12 cellular contexts compared by ENCODE assay signal in genomic region chr1:88867743-88868521, GRCh38. TPM values are rescaled to one million over a fixed set of nuclear protein-coding genes. Genes with fewer than 3 reads are reported as not detected.
DNase-seq lines count a peak whose midpoint lies in the region; ATAC-seq lines count a peak whose summit lies in the region.
"Had no signal": no experiment of that assay in that cellular context is flagged by ENCODE, and none has a peak within 500 bp of the region (broad histone marks: within the 10 kb centered on the region; RNA-seq: fewer than 3 reads in every experiment).

No MANE protein-coding gene starts in this region.

- 100% methylated on average over 1 of the region's 6 CpGs for WGBS in mesendoderm (ENCODE audit: extremely low coverage, insufficient coverage, low lambda C conversion rate)

- H3K79me2 ChIP-seq in mesendoderm (ENCODE audit: control insufficient read depth, insufficient read depth, low read length): no peaks in the 10 kb centered on the region

- no peak overlapping the region for H3K4me3 ChIP-seq in SJSA1
- no peak overlapping the region for H3K4me3 ChIP-seq in mesendoderm (ENCODE audit: low read length)
- H3K4me3 ChIP-seq: body of pancreas, right lobe of liver had no signal

- H2BK15ac ChIP-seq in mesendoderm (replicated peaks; ENCODE audit: low read depth): no peak overlapping the region

- H2AK5ac ChIP-seq in mesendoderm (ENCODE audit: low read length): no peak overlapping the region

- H3K4me1 Mint-ChIP-seq in activated CD8-positive, alpha-beta memory T cell treated with anti-CD3 and anti-CD28 coated beads, Interleukin-2, amount 10 ng/mL, durations not matched to agents 7 days and 5 days: peaks cover 27% of the 10 kb centered on the region
- H3K4me1 Mint-ChIP-seq in stimulated activated naive CD8-positive, alpha-beta T cell treated with anti-CD3 and anti-CD28 coated beads, Interleukin-15, Interleukin-2, amounts not matched to agents 100 ng/mL and 50 ng/mL, for 24 hours (ENCODE audit: low read depth): peaks cover 51% of the 10 kb centered on the region

- no peak overlapping the region for H3K18ac ChIP-seq in mesendoderm (ENCODE audit: low read length)

- no peaks in the 10 kb centered on the region for H3K9me3 ChIP-seq in SJSA1 (replicated peaks)
- H3K9me3 ChIP-seq: body of pancreas, right lobe of liver had no signal

- H3K79me1 ChIP-seq in mesendoderm (ENCODE audit: low read length): peaks cover 2% of the 10 kb centered on the region

- H3K4me1 ChIP-seq in SJSA1 (replicated peaks) (peaks cover 6% of the 10 kb centered on the region), mesendoderm (ENCODE audit: control insufficient read depth, low read depth, low read length) (no peaks in the 10 kb centered on the region)
- H3K4me1 ChIP-seq: right lobe of liver had no signal

- H3K4me2 ChIP-seq in mesendoderm (ENCODE audit: low read length): no peak overlapping the region

- no peak overlapping the region for H2BK120ac ChIP-seq in mesendoderm (ENCODE audit: low read depth, low read length)

- H3K36me3 ChIP-seq in SJSA1 (peaks cover 11% of the 10 kb centered on the region), mesendoderm (ENCODE audit: control insufficient read depth, insufficient read depth, low read length) (no peaks in the 10 kb centered on the region)

- H4K8ac ChIP-seq in mesendoderm (ENCODE audit: low read depth, low read length): no peak overlapping the region

- CTCF ChIA-PET in activated CD8-positive, alpha-beta memory T cell treated with anti-CD3 and anti-CD28 coated beads, Interleukin-2, amount 10 ng/mL, durations not matched to agents 7 days and 5 days (lab: Charles Lee): interaction anchor here (0.9 to 2.0 kb wide), 2 partner anchors 9 to 10 kb away, joined by 3 to 6 read pairs; no protein-coding TSS in a partner anchor

- no peaks in the 10 kb centered on the region for H3K27me3 Mint-ChIP-seq in activated CD8-positive, alpha-beta memory T cell treated with anti-CD3 and anti-CD28 coated beads, Interleukin-2, amount 10 ng/mL, durations not matched to agents 7 days and 5 days
- H3K27me3 Mint-ChIP-seq in stimulated activated naive CD8-positive, alpha-beta T cell treated with anti-CD3 and anti-CD28 coated beads, Interleukin-15, Interleukin-2, amounts not matched to agents 100 ng/mL and 50 ng/mL, for 24 hours: no peaks in the 10 kb centered on the region
- H3K27me3 Mint-ChIP-seq: activated B cell treated with CpG ODN at 0.5 μM for 24 hours had no signal

- H3K23ac ChIP-seq in mesendoderm (ENCODE audit: low read length): no peak overlapping the region

- DNase-seq in activated CD8-positive, alpha-beta memory T cell treated with anti-CD3 and anti-CD28 coated beads, Interleukin-2, amount 10 ng/mL, durations not matched to agents 7 days and 5 days: no peak
- DNase-seq in activated CD8-positive, alpha-beta memory T cell treated with anti-CD3 and anti-CD28 coated beads, Interleukin-2, amount 50 U/mL, for 4 hours: no peak
- DNase-seq in SJSA1 (ENCODE audit: low read depth in 1 of 2, low spot score in 2 of 2) (peak in 1 of 2 experiments; percentile 14), fibroblast of peridontal ligament (ENCODE audit: extremely low read depth) (peak; percentile 86), mesendoderm (no peak)
- DNase-seq in effector CD4-positive, alpha-beta T cell: no peak
- DNase-seq: activated B cell treated with CpG ODN at 0.5 μM for 24 hours, body of pancreas, NCI-H1694, right lobe of liver had no signal

- peak; percentile 47 for ATAC-seq in activated CD8-positive, alpha-beta memory T cell treated with anti-CD3 and anti-CD28 coated beads, Interleukin-2, amount 10 ng/mL, durations not matched to agents 7 days and 5 days
- no peak for ATAC-seq in HG02588 (IDR thresholded peaks at IDR 0.05; ENCODE audit: unreplicated experiment)
- ATAC-seq: body of pancreas, right lobe of liver had no signal

- H3K4me3 Mint-ChIP-seq in activated CD8-positive, alpha-beta memory T cell treated with anti-CD3 and anti-CD28 coated beads, Interleukin-2, amount 10 ng/mL, durations not matched to agents 7 days and 5 days: no peak overlapping the region
- H3K4me3 Mint-ChIP-seq in stimulated activated naive CD8-positive, alpha-beta T cell treated with anti-CD3 and anti-CD28 coated beads, Interleukin-15, Interleukin-2, amounts not matched to agents 100 ng/mL and 50 ng/mL, for 24 hours: peak overlapping the region; percentile 57
- H3K4me3 Mint-ChIP-seq: activated B cell treated with CpG ODN at 0.5 μM for 24 hours had no signal

- H4K5ac ChIP-seq in mesendoderm (ENCODE audit: low read length): no peak overlapping the region

- peaks cover 28% of the 10 kb centered on the region for H3K36me3 Mint-ChIP-seq in activated CD8-positive, alpha-beta memory T cell treated with anti-CD3 and anti-CD28 coated beads, Interleukin-2, amount 10 ng/mL, durations not matched to agents 7 days and 5 days
- H3K36me3 Mint-ChIP-seq in stimulated activated naive CD8-positive, alpha-beta T cell treated with anti-CD3 and anti-CD28 coated beads, Interleukin-15, Interleukin-2, amounts not matched to agents 100 ng/mL and 50 ng/mL, for 24 hours (ENCODE audit: low read depth): peaks cover 16% of the 10 kb centered on the region

- H3K27me3 ChIP-seq in SJSA1 (replicated peaks) (no peaks in the 10 kb centered on the region), mesendoderm (ENCODE audit: insufficient read depth, low read length, poor library complexity) (no peaks in the 10 kb centered on the region)
- H3K27me3 ChIP-seq: body of pancreas, right lobe of liver had no signal

- no peak overlapping the region for H2BK5ac ChIP-seq in mesendoderm (ENCODE audit: low read length)

- no peak overlapping the region for H3K9ac ChIP-seq in mesendoderm (ENCODE audit: low read length)

- peak overlapping the region; percentile 24 for H3K27ac ChIP-seq in SJSA1
- H3K27ac ChIP-seq in mesendoderm (ENCODE audit: low read depth, low read length): no peak overlapping the region
- H3K27ac ChIP-seq: body of pancreas, right lobe of liver had no signal

- H3K9me3 Mint-ChIP-seq in activated CD8-positive, alpha-beta memory T cell treated with anti-CD3 and anti-CD28 coated beads, Interleukin-2, amount 10 ng/mL, durations not matched to agents 7 days and 5 days (ENCODE audit: low read depth): no peaks in the 10 kb centered on the region
- no peaks in the 10 kb centered on the region for H3K9me3 Mint-ChIP-seq in stimulated activated naive CD8-positive, alpha-beta T cell treated with anti-CD3 and anti-CD28 coated beads, Interleukin-15, Interleukin-2, amounts not matched to agents 100 ng/mL and 50 ng/mL, for 24 hours
- H3K9me3 Mint-ChIP-seq: activated B cell treated with CpG ODN at 0.5 μM for 24 hours had no signal

- no peak overlapping the region for H3K56ac ChIP-seq in mesendoderm (ENCODE audit: low read length)

- peak overlapping the region; percentile 67 for H3K27ac Mint-ChIP-seq in activated CD8-positive, alpha-beta memory T cell treated with anti-CD3 and anti-CD28 coated beads, Interleukin-2, amount 10 ng/mL, durations not matched to agents 7 days and 5 days
- H3K27ac Mint-ChIP-seq in stimulated activated naive CD8-positive, alpha-beta T cell treated with anti-CD3 and anti-CD28 coated beads, Interleukin-15, Interleukin-2, amounts not matched to agents 100 ng/mL and 50 ng/mL, for 24 hours: peak overlapping the region; percentile 80
- H3K27ac Mint-ChIP-seq: activated B cell treated with CpG ODN at 0.5 μM for 24 hours had no signal

- no peak overlapping the region for H3K4ac ChIP-seq in mesendoderm (ENCODE audit: low read depth, low read length)

RNA-seq across cellular contexts. Expression of gene GTF2B, which starts 23.4 kb away (rescaled TPM):
- 10 to 100 TPM; 34.8 to 42.4 TPM for total RNA-seq in activated CD8-positive, alpha-beta memory T cell treated with anti-CD3 and anti-CD28 coated beads, Interleukin-2, amount 10 ng/mL, durations not matched to agents 7 days and 5 days
- 57.9 and 67.9 TPM in 2 replicates for total RNA-seq in SJSA1 (2014; rRNA removed; shearing (Covaris generic))
- polyA plus RNA-seq in mesendoderm (2013, experiment 1 of 2): 22.7 TPM
- 21.6 TPM for polyA plus RNA-seq in mesendoderm (2013, experiment 2 of 2)
